Comparison of ENCODE assay signal across 9 cellular contexts in genomic region chr5:369151-369939, GRCh38. TPM values are rescaled to one million over a fixed set of nuclear protein-coding genes. Genes with fewer than 3 reads are reported as not detected.
DNase-seq lines count a peak whose midpoint lies in the region; FAIRE-seq and TF ChIP-seq lines count a peak whose summit lies in the region.
"Had no signal": no experiment of that assay in that cellular context is flagged by ENCODE, and none has a peak within 500 bp of the region (broad histone marks: within the 10 kb centered on the region; RNA-seq: fewer than 3 reads in every experiment).

No MANE protein-coding gene starts in this region.

- H3K9ac ChIP-seq in fibroblast of lung (ENCODE audit: insufficient read depth, low read length): peak overlapping the region; percentile 70

- peaks cover 13% of the 10 kb centered on the region for H3K9me3 Mint-ChIP-seq in activated naive CD4-positive, alpha-beta T cell treated with anti-CD3 and anti-CD28 coated beads, Interleukin-2, amount 50 U/mL, for 24 hours

- H3K4me2 ChIP-seq in fibroblast of lung (ENCODE audit: extremely low read depth, insufficient read depth, low read length): peak overlapping the region; percentile 48

- H4K20me1 ChIP-seq in fibroblast of lung (ENCODE audit: control insufficient read depth, extremely low read depth, insufficient read depth, low read length): no peaks in the 10 kb centered on the region

- no peak for DNase-seq in activated naive CD4-positive, alpha-beta T cell treated with Interleukin-2 at 50 U/mL for 16 hours
- DNase-seq in LHCN-M2 (ENCODE audit: low read depth) (peak; percentile 77), fibroblast of lung (ENCODE audit: low read depth in 2 of 2) (peak; percentile 28 to 38), ureter (ENCODE audit: low spot score) (peak; percentile 32), SW480 (ENCODE audit: low spot score) (no peak), NCI-H82 treated with DMSO at 0.1 percent for 48 hours (lab: John Stamatoyannopoulos, UW; ENCODE audit: unreplicated experiment) (no peak), HTR-8/SVneo (ENCODE audit: insufficient read length, low spot score) (no peak)

- H3K4me1 Mint-ChIP-seq in activated naive CD4-positive, alpha-beta T cell treated with anti-CD3 and anti-CD28 coated beads, Interleukin-2, amount 50 U/mL, for 24 hours: peaks cover 30% of the 10 kb centered on the region

- peaks cover 19% of the 10 kb centered on the region for H3K79me2 ChIP-seq in fibroblast of lung (ENCODE audit: control insufficient read depth, insufficient read depth, low read length)

- H3K4me1 ChIP-seq in fibroblast of lung (ENCODE audit: control insufficient read depth, extremely low read depth, insufficient read depth, low read length): peaks cover 45% of the 10 kb centered on the region

- H3K36me3 ChIP-seq in fibroblast of lung (ENCODE audit: control insufficient read depth, insufficient read depth, low read length): peaks cover 7% of the 10 kb centered on the region

- peak overlapping the region; percentile 92 for H3K27ac ChIP-seq in fibroblast of lung (ENCODE audit: insufficient read depth, low read length)
- H3K27ac ChIP-seq: C4-2B had no signal

- no peak for TF ChIP-seq CTCF in fibroblast of lung (conservative IDR thresholded peaks at IDR 0.05 in 1 of 2, IDR thresholded peaks at IDR 0.05 in 1 of 2; ENCODE audit: low read depth in 1 of 2, low read length in 2 of 2)

- H3K27ac Mint-ChIP-seq in activated naive CD4-positive, alpha-beta T cell treated with anti-CD3 and anti-CD28 coated beads, Interleukin-2, amount 50 U/mL, for 24 hours: peak overlapping the region; percentile 35

- H3K36me3 Mint-ChIP-seq in activated naive CD4-positive, alpha-beta T cell treated with anti-CD3 and anti-CD28 coated beads, Interleukin-2, amount 50 U/mL, for 24 hours: peaks cover 12% of the 10 kb centered on the region

- H3K27me3 Mint-ChIP-seq in activated naive CD4-positive, alpha-beta T cell treated with anti-CD3 and anti-CD28 coated beads, Interleukin-2, amount 50 U/mL, for 24 hours: no peaks in the 10 kb centered on the region

- H3K27me3 ChIP-seq in fibroblast of lung (ENCODE audit: control insufficient read depth, insufficient read depth, low read length): no peaks in the 10 kb centered on the region

- FAIRE-seq in HTR-8/SVneo (lab: Jason Lieb, UNC): no peak

- H3K9me3 ChIP-seq in fibroblast of lung (ENCODE audit: control insufficient read depth, insufficient read depth, low read depth, low read length): no peaks in the 10 kb centered on the region

- peak overlapping the region; percentile 57 for H3K4me3 Mint-ChIP-seq in activated naive CD4-positive, alpha-beta T cell treated with anti-CD3 and anti-CD28 coated beads, Interleukin-2, amount 50 U/mL, for 24 hours

- H3K4me3 ChIP-seq in fibroblast of lung (replicated peaks in 1 of 4; ENCODE audit: control extremely low read depth in 1 of 4, insufficient read depth in 1 of 4, low read depth in 3 of 4, low read length in 4 of 4): no peak overlapping the region

- no peak overlapping the region for H2AFZ ChIP-seq in fibroblast of lung (ENCODE audit: low read length)

RNA-seq across cellular contexts. Expression of gene AHRR, which starts 47.8 kb away (rescaled TPM):
- total RNA-seq in LHCN-M2 (2014; rRNA removed) (43.2 and 52.0 TPM in 2 replicates), fibroblast of lung (6.2 and 26.4 TPM in 2 replicates), ureter (7.4 TPM)
- 25.8 TPM for polyA plus RNA-seq in LHCN-M2 (2012)
- polyA plus RNA-seq in fibroblast of lung: 11.3 and 16.0 TPM in 2 replicates
- 12.8 and 18.3 TPM in 2 replicates for polyA plus RNA-seq in fibroblast of lung (2012)
- polyA minus RNA-seq in fibroblast of lung (ENCODE audit: low replicate concordance): 18.5 and 28.2 TPM in 2 replicates

Comparison
In these comparisons a context has a peak if more than half of its experiments do, and no peak if none do; other contexts are left out.
1. DNase-seq: peak in LHCN-M2 (single experiment), fibroblast of lung (2 of 2) and ureter (single experiment); none in activated naive CD4-positive, alpha-beta T cell treated with Interleukin-2 at 50 U/mL for 16 hours (single experiment), SW480 (single experiment), NCI-H82 treated with DMSO at 0.1 percent for 48 hours (single experiment) and HTR-8/SVneo (single experiment).